ENCODE assay signal across 9 cellular contexts in genomic region chr1:179369751-179370341, GRCh38. TPM values are rescaled to one million over a fixed set of nuclear protein-coding genes. Genes with fewer than 3 reads are reported as not detected.
A peak's percentile ranks its signal among the peaks of the same experiment; 100 is the strongest.
DNase-seq lines count a peak whose midpoint lies in the region; ATAC-seq and TF ChIP-seq lines count a peak whose summit lies in the region.
"Had no signal": no experiment of that assay in that cellular context is flagged by ENCODE, and none has a peak within 500 bp of the region (broad histone marks: within the 10 kb centered on the region; RNA-seq: fewer than 3 reads in every experiment).

No MANE protein-coding gene starts in this region.

- H3K14ac ChIP-seq in neuronal stem cell (ENCODE audit: low read length): no peak overlapping the region

- no peak overlapping the region for H2AK5ac ChIP-seq in neuronal stem cell (ENCODE audit: low read depth, low read length)

- no peak overlapping the region for H3K27ac Mint-ChIP-seq in activated T-cell treated with anti-CD3 and anti-CD28 coated beads, Interleukin-2, amount 50 U/mL, for 24 hours
- H3K27ac Mint-ChIP-seq: stimulated activated naive B cell treated with anti-CD40 and anti-IgM and Interleukin-4, amounts not matched to agents 10 μg/mL and 1 μg/mL and 100 μg/mL, for 72 hours had no signal

- no peaks in the 10 kb centered on the region for H3K9me3 Mint-ChIP-seq in activated T-cell treated with anti-CD3 and anti-CD28 coated beads, Interleukin-2, amount 50 U/mL, for 24 hours
- H3K9me3 Mint-ChIP-seq: stimulated activated naive B cell treated with anti-CD40 and anti-IgM and Interleukin-4, amounts not matched to agents 10 μg/mL and 1 μg/mL and 100 μg/mL, for 72 hours had no signal

- H2BK15ac ChIP-seq in neuronal stem cell (ENCODE audit: low read length): no peak overlapping the region

- H3K4me3 ChIP-seq in WI38 (ENCODE audit: low read depth, low read length) (no peak overlapping the region), neuronal stem cell (ENCODE audit: low read length in 2 of 2) (no peak overlapping the region)

- H3K79me1 ChIP-seq in neuronal stem cell (ENCODE audit: low read depth, low read length): no peaks in the 10 kb centered on the region

- no peak overlapping the region for H3K23ac ChIP-seq in neuronal stem cell (ENCODE audit: low read depth, low read length, poor library complexity)

- no peak overlapping the region for H2AFZ ChIP-seq in neuronal stem cell (ENCODE audit: low read length)

- no CpG with 5 or more reads among the region's 4 CpGs for whole genome bisulfite sequencing in neuronal stem cell (ENCODE audit: extremely low coverage in 2 of 2, insufficient read length in 2 of 2, insufficient replicate concordance in 1 of 2), 2 donors

- H3K27ac ChIP-seq in neuronal stem cell (replicated peaks; ENCODE audit: low read length): no peak overlapping the region

- TF ChIP-seq CTCF in WI38 (IDR thresholded peaks at IDR 0.05; ENCODE audit: low read depth, low read length): peak; percentile 31; the same call in 1 of the 2 replicates

- H2BK5ac ChIP-seq in neuronal stem cell (ENCODE audit: low read length): no peak overlapping the region

- H3K27me3 ChIP-seq in neuronal stem cell (ENCODE audit: control insufficient read depth in 3 of 3, insufficient read depth in 3 of 3, low read depth in 1 of 3, low read length in 3 of 3): no peaks in the 10 kb centered on the region

- H3K4ac ChIP-seq in neuronal stem cell (ENCODE audit: low read length): no peak overlapping the region

- ATAC-seq in HG03432 (IDR thresholded peaks at IDR 0.05; ENCODE audit: unreplicated experiment) (peak; percentile 29), HG02973 (IDR thresholded peaks at IDR 0.05; ENCODE audit: unreplicated experiment) (no peak)

- no peak overlapping the region for H3K4me3 Mint-ChIP-seq in activated T-cell treated with anti-CD3 and anti-CD28 coated beads, Interleukin-2, amount 50 U/mL, for 24 hours
- H3K4me3 Mint-ChIP-seq: stimulated activated naive B cell treated with anti-CD40 and anti-IgM and Interleukin-4, amounts not matched to agents 10 μg/mL and 1 μg/mL and 100 μg/mL, for 72 hours had no signal

- H3K36me3 ChIP-seq in neuronal stem cell (replicated peaks in 1 of 2; ENCODE audit: control insufficient read depth in 2 of 2, insufficient read depth in 2 of 2, low read length in 2 of 2): no peaks in the 10 kb centered on the region

- H3K18ac ChIP-seq in neuronal stem cell (ENCODE audit: low read length): no peak overlapping the region

- peaks cover 13% of the 10 kb centered on the region for H3K4me1 Mint-ChIP-seq in activated T-cell treated with anti-CD3 and anti-CD28 coated beads, Interleukin-2, amount 50 U/mL, for 24 hours (ENCODE audit: low read depth)

- DNase-seq in activated T-cell treated with anti-CD3 and anti-CD28 coated beads for 4 hours (peak; percentile 23), NCI-H446 (lab: John Stamatoyannopoulos, UW) (peak; percentile 42 to 86), fibroblast of peridontal ligament (ENCODE audit: extremely low read depth) (peak; percentile 89), neuronal stem cell (ENCODE audit: low spot score) (peak; percentile 36)
- no peak for DNase-seq in activated T-cell treated with anti-CD3 and anti-CD28 coated beads, Interleukin-2, amount 50 U/mL, for 24 hours
- DNase-seq: stimulated activated naive B cell treated with anti-CD40 and anti-IgM and Interleukin-4, amounts not matched to agents 10 μg/mL and 1 μg/mL and 100 μg/mL, for 72 hours had no signal

- H3K9me3 ChIP-seq in neuronal stem cell (replicated peaks in 1 of 2; ENCODE audit: control insufficient read depth in 2 of 2, insufficient read depth in 1 of 2, low read depth in 1 of 2, low read length in 2 of 2): no peaks in the 10 kb centered on the region

- no peaks in the 10 kb centered on the region for H3K27me3 Mint-ChIP-seq in activated T-cell treated with anti-CD3 and anti-CD28 coated beads, Interleukin-2, amount 50 U/mL, for 24 hours

- H3K36me3 Mint-ChIP-seq in activated T-cell treated with anti-CD3 and anti-CD28 coated beads, Interleukin-2, amount 50 U/mL, for 24 hours (ENCODE audit: low read depth): peaks cover 3% of the 10 kb centered on the region
- H3K36me3 Mint-ChIP-seq: stimulated activated naive B cell treated with anti-CD40 and anti-IgM and Interleukin-4, amounts not matched to agents 10 μg/mL and 1 μg/mL and 100 μg/mL, for 72 hours had no signal

- no peak overlapping the region for H3K9ac ChIP-seq in neuronal stem cell (ENCODE audit: low read depth, low read length, poor library complexity)

- no peak overlapping the region for H2BK12ac ChIP-seq in neuronal stem cell (ENCODE audit: low read length)

- H2BK120ac ChIP-seq in neuronal stem cell (ENCODE audit: low read depth, low read length): no peak overlapping the region

- H3K4me1 ChIP-seq in neuronal stem cell (ENCODE audit: control insufficient read depth in 2 of 2, insufficient read depth in 1 of 2, low read depth in 1 of 2, low read length in 2 of 2): no peaks in the 10 kb centered on the region

- no peak overlapping the region for H4K8ac ChIP-seq in neuronal stem cell (ENCODE audit: low read depth, low read length)

- no peak overlapping the region for H4K91ac ChIP-seq in neuronal stem cell (ENCODE audit: low read depth, low read length, poor library complexity)

- H3K4me2 ChIP-seq in neuronal stem cell (ENCODE audit: insufficient read depth, low read length, poor library complexity, severe bottlenecking): no peak overlapping the region

RNA-seq across cellular contexts. Expression of gene AXDND1, which starts 4.1 kb away (rescaled TPM):
- 0.15 TPM for polyA plus RNA-seq in neuronal stem cell (2013, experiment 1 of 2)
- polyA plus RNA-seq in neuronal stem cell (2013, experiment 2 of 2): 0.12 TPM
